33 cellular contexts compared by ENCODE assay signal in genomic region chr6:113209315-113209714, GRCh38.
"Had no signal": no experiment of that assay in that cellular context is flagged by ENCODE, and none has a peak within 500 bp of the region (broad histone marks: within the 10 kb centered on the region; RNA-seq: fewer than 3 reads in every experiment).

No MANE protein-coding gene starts in this region.

- H3K4me3 Mint-ChIP-seq: activated CD8-positive, alpha-beta T cell treated with anti-CD3 and anti-CD28 coated beads for 36 hours; central memory CD8-positive, alpha-beta T cell; nephron; stimulated activated effector memory CD8-positive, alpha-beta T cell treated with anti-CD3 and anti-CD28 coated beads, Interleukin-12 subunit alpha, Interleukin-12 subunit beta, amount 100 ng/mL, for 72 hours; stimulated activated naive CD8-positive, alpha-beta T cell treated with anti-CD3 and anti-CD28 coated beads, Interleukin-15, Interleukin-2, amounts not matched to agents 100 ng/mL and 50 ng/mL, for 24 hours; T-helper 17 cell; type B pancreatic cell had no signal

- H3K36me3 ChIP-seq: gastrocnemius medialis, left lung, lower lobe of right lung, pancreas, prostate gland, thoracic aorta, uterus had no signal

- H3K4me2 ChIP-seq: hepatocyte had no signal

- DNase-seq: activated CD4-positive, alpha-beta T cell treated with anti-CD3 and anti-CD28 coated beads for 1 hour; activated CD4-positive, alpha-beta T cell treated with anti-CD3 and anti-CD28 coated beads, Interleukin-2, amount 50 U/mL, for 1 hour; activated CD8-positive, alpha-beta T cell treated with anti-CD3 and anti-CD28 coated beads for 36 hours; activated naive CD4-positive, alpha-beta T cell; activated T-cell treated with anti-CD3 and anti-CD28 coated beads, Interleukin-2, amount 50 U/mL, for 48 hours; anterior cingulate cortex; dermis blood vessel endothelial cell; effector CD4-positive, alpha-beta T cell; gastrocnemius medialis; glutamatergic neuron; kidney glomerular epithelial cell; left lung; lower lobe of right lung; mucosa of descending colon; pancreas; retina; stimulated activated CD4-positive, alpha-beta T cell treated with anti-CD3 and anti-CD28 coated beads, Interleukin-12 subunit alpha, Interleukin-12 subunit beta, amount 100 ng/mL, for 4 hours; stimulated activated CD4-positive, alpha-beta T cell treated with anti-CD3 and anti-CD28 coated beads, Interleukin-4, amount 100 ng/mL, for 24 hours; T-helper 17 cell; T1000; uterus had no signal

- H3K27me3 Mint-ChIP-seq: activated CD8-positive, alpha-beta T cell treated with anti-CD3 and anti-CD28 coated beads for 36 hours; central memory CD8-positive, alpha-beta T cell; stimulated activated naive CD8-positive, alpha-beta T cell treated with anti-CD3 and anti-CD28 coated beads, Interleukin-15, Interleukin-2, amounts not matched to agents 100 ng/mL and 50 ng/mL, for 24 hours; T-helper 17 cell; type B pancreatic cell had no signal

- H2AFZ ChIP-seq: hepatocyte had no signal

- H3K79me2 ChIP-seq: hepatocyte had no signal

- H3K4me3 ChIP-seq: gastrocnemius medialis, hepatocyte, left lung, lower lobe of right lung, mucosa of descending colon, pancreas, prostate gland, skin epidermis, thoracic aorta, uterus had no signal

- H3K36me3 Mint-ChIP-seq: activated naive CD4-positive, alpha-beta T cell treated with anti-CD3 and anti-CD28 coated beads, Interleukin-2, amount 50 U/mL, for 72 hours; stimulated activated effector memory CD8-positive, alpha-beta T cell treated with anti-CD3 and anti-CD28 coated beads, Interleukin-12 subunit alpha, Interleukin-12 subunit beta, amount 100 ng/mL, for 72 hours; type B pancreatic cell had no signal

- H3K27ac ChIP-seq: gastrocnemius medialis, hepatocyte, left lung, lower lobe of right lung, pancreas, prostate gland, skin epidermis, thoracic aorta, uterus had no signal

- H3K27me3 ChIP-seq: gastrocnemius medialis, hepatocyte, left lung, pancreas, uterus had no signal

- H3K4me1 ChIP-seq: gastrocnemius medialis, left lung, lower lobe of right lung, pancreas, prostate gland, uterus had no signal

- H3K27ac Mint-ChIP-seq: activated CD8-positive, alpha-beta T cell treated with anti-CD3 and anti-CD28 coated beads for 36 hours; activated naive CD4-positive, alpha-beta T cell treated with anti-CD3 and anti-CD28 coated beads, Interleukin-2, amount 50 U/mL, for 72 hours; activated T-helper 2 cell treated with anti-CD3 and anti-CD28 coated beads, Interferon-gamma antibody, Interleukin-2, Interleukin-4, amounts not matched to agents 10 μg/mL and 5 μg/mL and 100 μg/mL, durations not matched to agents 14 hours and 24 hours and 36 hours; stimulated activated effector memory CD8-positive, alpha-beta T cell treated with anti-CD3 and anti-CD28 coated beads, Interleukin-12 subunit alpha, Interleukin-12 subunit beta, amount 100 ng/mL, for 72 hours; stimulated activated naive CD8-positive, alpha-beta T cell treated with anti-CD3 and anti-CD28 coated beads, Interleukin-15, Interleukin-2, amounts not matched to agents 100 ng/mL and 50 ng/mL, for 24 hours; T-helper 17 cell; type B pancreatic cell had no signal

- H3K9me3 ChIP-seq: gastrocnemius medialis, left lung, lower lobe of right lung, mucosa of descending colon, pancreas, prostate gland, thoracic aorta, uterus had no signal

- ATAC-seq: activated CD8-positive, alpha-beta T cell treated with anti-CD3 and anti-CD28 coated beads for 36 hours; activated naive CD4-positive, alpha-beta T cell treated with anti-CD3 and anti-CD28 coated beads, Interleukin-2, amount 50 U/mL, for 72 hours; gastrocnemius medialis; left lung; lower lobe of right lung; mucosa of descending colon; pancreas; sciatic nerve; stimulated activated effector memory CD8-positive, alpha-beta T cell treated with anti-CD3 and anti-CD28 coated beads, Interleukin-12 subunit alpha, Interleukin-12 subunit beta, amount 100 ng/mL, for 72 hours; T-helper 17 cell had no signal

- H3K9me3 Mint-ChIP-seq: activated CD8-positive, alpha-beta T cell treated with anti-CD3 and anti-CD28 coated beads for 36 hours; activated T-helper 2 cell treated with anti-CD3 and anti-CD28 coated beads, Interferon-gamma antibody, Interleukin-2, Interleukin-4, amounts not matched to agents 10 μg/mL and 5 μg/mL and 100 μg/mL, durations not matched to agents 14 hours and 24 hours and 36 hours; nephron; type B pancreatic cell had no signal

- H3K4me1 Mint-ChIP-seq: central memory CD8-positive, alpha-beta T cell; nephron; stimulated activated effector memory CD8-positive, alpha-beta T cell treated with anti-CD3 and anti-CD28 coated beads, Interleukin-12 subunit alpha, Interleukin-12 subunit beta, amount 100 ng/mL, for 72 hours; T-helper 17 cell had no signal
